2 cellular contexts compared by ENCODE assay signal in the genomic region with DNA sequence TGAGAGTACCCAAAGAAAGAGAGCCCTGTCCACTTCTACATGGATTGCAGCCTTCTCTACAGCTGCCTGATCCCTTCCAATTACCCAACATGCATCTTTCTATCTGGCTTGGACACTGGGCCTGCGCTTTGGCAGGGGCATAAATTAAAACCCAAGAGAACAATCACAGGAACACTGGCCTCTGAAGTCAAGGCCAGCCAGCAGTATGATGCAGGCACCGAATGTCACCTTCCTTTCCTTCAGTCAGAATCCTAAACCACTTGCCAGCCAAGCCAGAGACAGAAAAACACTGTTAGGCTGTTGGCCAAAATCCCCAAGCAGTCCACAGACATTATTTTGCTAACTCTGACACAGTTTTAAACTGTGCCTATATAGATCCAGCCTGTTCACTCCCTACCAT.
TF ChIP-seq lines count a peak whose summit lies in the region.

No MANE protein-coding gene starts in this region.

TF ChIP-seq in liver, 16 proteins besides CTCF, POLR2A, EP300 and RAD21:
- TF ChIP-seq, protein P1, sequence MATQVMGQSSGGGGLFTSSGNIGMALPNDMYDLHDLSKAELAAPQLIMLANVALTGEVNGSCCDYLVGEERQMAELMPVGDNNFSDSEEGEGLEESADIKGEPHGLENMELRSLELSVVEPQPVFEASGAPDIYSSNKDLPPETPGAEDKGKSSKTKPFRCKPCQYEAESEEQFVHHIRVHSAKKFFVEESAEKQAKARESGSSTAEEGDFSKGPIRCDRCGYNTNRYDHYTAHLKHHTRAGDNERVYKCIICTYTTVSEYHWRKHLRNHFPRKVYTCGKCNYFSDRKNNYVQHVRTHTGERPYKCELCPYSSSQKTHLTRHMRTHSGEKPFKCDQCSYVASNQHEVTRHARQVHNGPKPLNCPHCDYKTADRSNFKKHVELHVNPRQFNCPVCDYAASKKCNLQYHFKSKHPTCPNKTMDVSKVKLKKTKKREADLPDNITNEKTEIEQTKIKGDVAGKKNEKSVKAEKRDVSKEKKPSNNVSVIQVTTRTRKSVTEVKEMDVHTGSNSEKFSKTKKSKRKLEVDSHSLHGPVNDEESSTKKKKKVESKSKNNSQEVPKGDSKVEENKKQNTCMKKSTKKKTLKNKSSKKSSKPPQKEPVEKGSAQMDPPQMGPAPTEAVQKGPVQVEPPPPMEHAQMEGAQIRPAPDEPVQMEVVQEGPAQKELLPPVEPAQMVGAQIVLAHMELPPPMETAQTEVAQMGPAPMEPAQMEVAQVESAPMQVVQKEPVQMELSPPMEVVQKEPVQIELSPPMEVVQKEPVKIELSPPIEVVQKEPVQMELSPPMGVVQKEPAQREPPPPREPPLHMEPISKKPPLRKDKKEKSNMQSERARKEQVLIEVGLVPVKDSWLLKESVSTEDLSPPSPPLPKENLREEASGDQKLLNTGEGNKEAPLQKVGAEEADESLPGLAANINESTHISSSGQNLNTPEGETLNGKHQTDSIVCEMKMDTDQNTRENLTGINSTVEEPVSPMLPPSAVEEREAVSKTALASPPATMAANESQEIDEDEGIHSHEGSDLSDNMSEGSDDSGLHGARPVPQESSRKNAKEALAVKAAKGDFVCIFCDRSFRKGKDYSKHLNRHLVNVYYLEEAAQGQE (IDR thresholded peaks at IDR 0.05): peak; percentile 20
- no peak for TF ChIP-seq JUND (IDR thresholded peaks at IDR 0.05)
- no peak for TF ChIP-seq RXRA (IDR thresholded peaks at IDR 0.05)
- TF ChIP-seq NR2F2 (IDR thresholded peaks at IDR 0.05): peak; percentile 84
- TF ChIP-seq, protein P2, sequence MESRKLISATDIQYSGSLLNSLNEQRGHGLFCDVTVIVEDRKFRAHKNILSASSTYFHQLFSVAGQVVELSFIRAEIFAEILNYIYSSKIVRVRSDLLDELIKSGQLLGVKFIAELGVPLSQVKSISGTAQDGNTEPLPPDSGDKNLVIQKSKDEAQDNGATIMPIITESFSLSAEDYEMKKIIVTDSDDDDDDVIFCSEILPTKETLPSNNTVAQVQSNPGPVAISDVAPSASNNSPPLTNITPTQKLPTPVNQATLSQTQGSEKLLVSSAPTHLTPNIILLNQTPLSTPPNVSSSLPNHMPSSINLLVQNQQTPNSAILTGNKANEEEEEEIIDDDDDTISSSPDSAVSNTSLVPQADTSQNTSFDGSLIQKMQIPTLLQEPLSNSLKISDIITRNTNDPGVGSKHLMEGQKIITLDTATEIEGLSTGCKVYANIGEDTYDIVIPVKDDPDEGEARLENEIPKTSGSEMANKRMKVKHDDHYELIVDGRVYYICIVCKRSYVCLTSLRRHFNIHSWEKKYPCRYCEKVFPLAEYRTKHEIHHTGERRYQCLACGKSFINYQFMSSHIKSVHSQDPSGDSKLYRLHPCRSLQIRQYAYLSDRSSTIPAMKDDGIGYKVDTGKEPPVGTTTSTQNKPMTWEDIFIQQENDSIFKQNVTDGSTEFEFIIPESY (IDR thresholded peaks at IDR 0.05): no peak
- TF ChIP-seq YY1 (IDR thresholded peaks at IDR 0.05): no peak
- TF ChIP-seq, protein P3, sequence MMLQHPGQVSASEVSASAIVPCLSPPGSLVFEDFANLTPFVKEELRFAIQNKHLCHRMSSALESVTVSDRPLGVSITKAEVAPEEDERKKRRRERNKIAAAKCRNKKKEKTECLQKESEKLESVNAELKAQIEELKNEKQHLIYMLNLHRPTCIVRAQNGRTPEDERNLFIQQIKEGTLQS (IDR thresholded peaks at IDR 0.05): no peak
- no peak for TF ChIP-seq FOXA2 (IDR thresholded peaks at IDR 0.05)
- no peak for TF ChIP-seq TAF1 (conservative IDR thresholded peaks at IDR 0.05)
- TF ChIP-seq HNF4A (conservative IDR thresholded peaks at IDR 0.05): no peak

TF ChIP-seq in HepG2, 621 proteins besides CTCF, POLR2A, EP300 and RAD21:
- no peak for TF ChIP-seq SIN3A (IDR thresholded peaks at IDR 0.05; ENCODE audit: borderline replicate concordance, low read depth, low read length)
- TF ChIP-seq SRSF9 (IDR thresholded peaks at IDR 0.05; ENCODE audit: borderline replicate concordance, insufficient read depth, low read depth, low read length, poor library complexity, severe bottlenecking): no peak
- no peak for TF ChIP-seq ZNF780A (CRISPR knock-in tag; IDR thresholded peaks at IDR 0.05)
- TF ChIP-seq NFATC3 (CRISPR knock-in tag; IDR thresholded peaks at IDR 0.05): no peak
- no peak for TF ChIP-seq JUN (CRISPR knock-in tag; IDR thresholded peaks at IDR 0.05)
- no peak for TF ChIP-seq TSC22D2 (CRISPR knock-in tag; IDR thresholded peaks at IDR 0.05; ENCODE audit: borderline replicate concordance)
- no peak for TF ChIP-seq KAT7 (CRISPR knock-in tag; IDR thresholded peaks at IDR 0.05; ENCODE audit: borderline replicate concordance)
